19 cellular contexts compared by ENCODE assay signal in genomic region chr3:105691633-105692032, GRCh38.
A peak's percentile ranks its signal among the peaks of the same experiment; 100 is the strongest.
DNase-seq lines count a peak whose midpoint lies in the region; ATAC-seq and TF ChIP-seq lines count a peak whose summit lies in the region.
"Had no signal": no experiment of that assay in that cellular context is flagged by ENCODE, and none has a peak within 500 bp of the region (broad histone marks: within the 10 kb centered on the region; RNA-seq: fewer than 3 reads in every experiment).

No MANE protein-coding gene starts in this region.

- no peak for DNase-seq in activated T-cell treated with anti-CD3 and anti-CD28 coated beads, Interleukin-2, amount 50 U/mL, for 24 hours
- no peak for DNase-seq in activated T-cell treated with anti-CD3 and anti-CD28 coated beads, Interleukin-2, amount 50 U/mL, for 4 hours
- peak; percentile 61 for DNase-seq in NCI-H460 (ENCODE audit: extremely low read depth, low read depth)
- DNase-seq in fibroblast of the aortic adventitia (ENCODE audit: low read depth): peak; percentile 13
- DNase-seq in omental fat pad (ENCODE audit: low spot score): no peak
- DNase-seq in amniotic stem cell (lab: John Stamatoyannopoulos, UW): no peak
- DNase-seq in foreskin keratinocyte: no peak
- DNase-seq in GM10248 (ENCODE audit: extremely low spot score): no peak
- DNase-seq: activated CD4-positive, alpha-beta memory T cell treated with anti-CD3 and anti-CD28 coated beads, Interleukin-2, amount 10 ng/mL, durations not matched to agents 7 days and 5 days; GF-D8; HCEC 1CT; NCI-H1436 treated with DMSO at 0.1 percent for 48 hours; NCI-H774; OCI-M1; SIG-M5 had no signal

- H3K27ac Mint-ChIP-seq in activated T-cell treated with anti-CD3 and anti-CD28 coated beads, Interleukin-2, amount 50 U/mL, for 24 hours: peak overlapping the region; percentile 51
- H3K27ac Mint-ChIP-seq: activated CD4-positive, alpha-beta memory T cell treated with anti-CD3 and anti-CD28 coated beads, Interleukin-2, amount 10 ng/mL, durations not matched to agents 7 days and 5 days had no signal

- no peaks in the 10 kb centered on the region for H3K4me1 ChIP-seq in foreskin keratinocyte
- H3K4me1 ChIP-seq: BLaER1, parathyroid adenoma had no signal

- CTCF ChIA-PET in GM10248 (lab: Yijun Ruan, JAX): interaction anchor here (1.0 kb wide), 1 partner anchor 8 kb away, joined by 3 read pairs; no protein-coding TSS in a partner anchor

- peaks cover 2% of the 10 kb centered on the region for H3K9me3 Mint-ChIP-seq in activated T-cell treated with anti-CD3 and anti-CD28 coated beads, Interleukin-2, amount 50 U/mL, for 24 hours
- no peaks in the 10 kb centered on the region for H3K9me3 Mint-ChIP-seq in activated T-cell treated with anti-CD3 and anti-CD28 coated beads, Interleukin-2, amount 50 U/mL, for 4 hours
- H3K9me3 Mint-ChIP-seq: activated CD4-positive, alpha-beta memory T cell treated with anti-CD3 and anti-CD28 coated beads, Interleukin-2, amount 10 ng/mL, durations not matched to agents 7 days and 5 days had no signal

- H3K27me3 Mint-ChIP-seq in activated T-cell treated with anti-CD3 and anti-CD28 coated beads, Interleukin-2, amount 50 U/mL, for 24 hours: no peaks in the 10 kb centered on the region
- H3K27me3 Mint-ChIP-seq in activated T-cell treated with anti-CD3 and anti-CD28 coated beads, Interleukin-2, amount 50 U/mL, for 4 hours (ENCODE audit: low read depth): no peaks in the 10 kb centered on the region
- H3K27me3 Mint-ChIP-seq: activated CD4-positive, alpha-beta memory T cell treated with anti-CD3 and anti-CD28 coated beads, Interleukin-2, amount 10 ng/mL, durations not matched to agents 7 days and 5 days had no signal

- TF ChIP-seq CTCF in fibroblast of the aortic adventitia (IDR thresholded peaks at IDR 0.05; ENCODE audit: insufficient read depth, low read length) (no peak), omental fat pad (IDR thresholded peaks at IDR 0.05) (no peak), foreskin keratinocyte (conservative IDR thresholded peaks at IDR 0.05) (no peak), GM10248 (IDR thresholded peaks at IDR 0.05; ENCODE audit: control extremely low read depth, extremely low read depth, low read depth, missing control alignments) (no peak)

- ATAC-seq in activated T-cell treated with anti-CD3 and anti-CD28 coated beads, Interleukin-2, amount 50 U/mL, for 4 hours: no peak
- ATAC-seq in omental fat pad (ENCODE audit: low FRiP score) (peak; percentile 52), foreskin keratinocyte (no peak)

- H3K36me3 Mint-ChIP-seq in activated T-cell treated with anti-CD3 and anti-CD28 coated beads, Interleukin-2, amount 50 U/mL, for 24 hours (ENCODE audit: low read depth): peaks cover 82% of the 10 kb centered on the region
- peaks cover 32% of the 10 kb centered on the region for H3K36me3 Mint-ChIP-seq in activated T-cell treated with anti-CD3 and anti-CD28 coated beads, Interleukin-2, amount 50 U/mL, for 4 hours (ENCODE audit: insufficient read depth)

- no peak overlapping the region for H3K4me3 ChIP-seq in fibroblast of the aortic adventitia (ENCODE audit: low read depth, low read length)
- H3K4me3 ChIP-seq: BLaER1, cardiac muscle cell, lung had no signal

- H3K4me3 Mint-ChIP-seq in activated T-cell treated with anti-CD3 and anti-CD28 coated beads, Interleukin-2, amount 50 U/mL, for 24 hours: no peak overlapping the region
- no peak overlapping the region for H3K4me3 Mint-ChIP-seq in activated T-cell treated with anti-CD3 and anti-CD28 coated beads, Interleukin-2, amount 50 U/mL, for 4 hours
- H3K4me3 Mint-ChIP-seq: activated CD4-positive, alpha-beta memory T cell treated with anti-CD3 and anti-CD28 coated beads, Interleukin-2, amount 10 ng/mL, durations not matched to agents 7 days and 5 days had no signal

- no peak overlapping the region for H3K27ac ChIP-seq in foreskin keratinocyte
- H3K27ac ChIP-seq: BLaER1, cardiac muscle cell, parathyroid adenoma had no signal

- H3K27me3 ChIP-seq in foreskin keratinocyte: no peaks in the 10 kb centered on the region
- H3K27me3 ChIP-seq: BLaER1, cardiac muscle cell had no signal

- peaks cover 48% of the 10 kb centered on the region for H3K4me1 Mint-ChIP-seq in activated T-cell treated with anti-CD3 and anti-CD28 coated beads, Interleukin-2, amount 50 U/mL, for 24 hours (ENCODE audit: low read depth)
- H3K4me1 Mint-ChIP-seq in activated T-cell treated with anti-CD3 and anti-CD28 coated beads, Interleukin-2, amount 50 U/mL, for 4 hours (ENCODE audit: low read depth): peaks cover 36% of the 10 kb centered on the region

- POLR2A ChIA-PET in GM10248 (lab: Yijun Ruan, JAX): no interaction called here

Comparison
In these comparisons a context has a peak if more than half of its experiments do, and no peak if none do; other contexts are left out.
1. DNase-seq: peak in NCI-H460 (single experiment) and fibroblast of the aortic adventitia (single experiment); none in activated T-cell treated with anti-CD3 and anti-CD28 coated beads, Interleukin-2, amount 50 U/mL, for 24 hours (single experiment), activated T-cell treated with anti-CD3 and anti-CD28 coated beads, Interleukin-2, amount 50 U/mL, for 4 hours (single experiment), omental fat pad (single experiment), amniotic stem cell (single experiment), foreskin keratinocyte (0 of 2) and GM10248 (single experiment).